Comparison of ENCODE assay signal across 8 cellular contexts in genomic region chr6:11732036-11732545, GRCh38. TPM values are rescaled to one million over a fixed set of nuclear protein-coding genes. Genes with fewer than 3 reads are reported as not detected.
DNase-seq lines count a peak whose midpoint lies in the region; ATAC-seq, FAIRE-seq and TF ChIP-seq lines count a peak whose summit lies in the region.

No MANE protein-coding gene starts in this region.

- CTCF ChIA-PET in PC-9 (lab: Charles Lee), result no interaction called here

- no peaks in the 10 kb centered on the region for H3K79me2 ChIP-seq in PC-9 (ENCODE audit: low read depth)

- peaks cover 14% of the 10 kb centered on the region for H3F3A ChIP-seq in PC-9 (ENCODE audit: insufficient read depth, low read depth)

- H3K4me1 ChIP-seq in aorta (ENCODE audit: control insufficient read depth in 1 of 2, insufficient read depth in 2 of 2, low read length in 2 of 2), result no peaks in the 10 kb centered on the region
- H3K4me1 ChIP-seq in PC-9 (replicated peaks; ENCODE audit: insufficient read depth), result peaks cover 17% of the 10 kb centered on the region

- H3K27me3 ChIP-seq in aorta (ENCODE audit: control insufficient read depth in 1 of 2, insufficient read depth in 2 of 2, low read length in 1 of 2) (no peaks in the 10 kb centered on the region), PC-9 (ENCODE audit: insufficient read depth, low read depth) (no peaks in the 10 kb centered on the region)

- H3K4me3 ChIP-seq in NB4 (ENCODE audit: low read depth, low read length) (peak overlapping the region; percentile 23), aorta (ENCODE audit: low read length in 2 of 2) (no peak overlapping the region), PC-9 (no peak overlapping the region)

- TF ChIP-seq POLR2A in GM12892 (IDR thresholded peaks at IDR 0.05; ENCODE audit: low read depth, low read length) (peak; percentile 55; the same call in 1 of the 2 replicates), NB4 (IDR thresholded peaks at IDR 0.05; ENCODE audit: extremely low read depth, insufficient read length) (no peak)

- intact Hi-C loops in aorta (cut with DNase I), result loop anchor here in 1 of 2 donors (5.0 kb wide), 1 partner anchor 35 kb away; no protein-coding TSS in a partner anchor
- intact Hi-C loops in PC-9 (cut with micrococcal nuclease; ENCODE audit: unreplicated experiment), result no loop called here

- no peaks in the 10 kb centered on the region for H3K36me3 ChIP-seq in aorta (ENCODE audit: control insufficient read depth in 1 of 2, insufficient read depth in 2 of 2, low read length in 1 of 2)
- H3K36me3 ChIP-seq in PC-9 (ENCODE audit: low read depth), result no peaks in the 10 kb centered on the region

- H3K36me3 Mint-ChIP-seq in naive B cell, result no peaks in the 10 kb centered on the region

- BruUV-seq in PC-9 (replicated peaks; lab: Mats Ljungman, UMichigan), result no TSS peak

- H3K9me3 Mint-ChIP-seq in naive B cell, result peaks cover 0 to 2% (median 0%) of the 10 kb centered on the region in 7 donors

- no peak overlapping the region for H3K27ac Mint-ChIP-seq in naive B cell

- DNase-seq in GM12892 (ENCODE audit: insufficient read length) (peak; percentile 42), NB4 (ENCODE audit: low read depth) (peak; percentile 100), anterior cingulate cortex (lab: John Stamatoyannopoulos, UW) (peak in 32 of 58 donors; percentile 7 to 73 (median 30)), naive B cell (peak; percentile 44), aorta (peak; percentile 90 to 93), foreskin melanocyte (no peak), PC-9 (no peak)

- FAIRE-seq in GM12892 (lab: Jason Lieb, UNC), result peak; percentile 90

- H4K20me1 ChIP-seq in PC-9 (ENCODE audit: insufficient read depth), result no peaks in the 10 kb centered on the region

- POLR2A ChIA-PET in PC-9 (lab: Charles Lee; ENCODE audit: unreplicated experiment), result interaction anchor here (0.6 kb wide), 1 partner anchor 46 kb away, joined by 3 read pairs; no protein-coding TSS in a partner anchor

- ATAC-seq in GM21786 (IDR thresholded peaks at IDR 0.05; ENCODE audit: unreplicated experiment) (peak; percentile 75), naive B cell (ENCODE audit: low read depth in 2 of 2) (peak; percentile 83 to 87), aorta (ENCODE audit: low FRiP score) (peak; percentile 88)

- peaks cover 20 to 38% (median 28%) of the 10 kb centered on the region in 3 donors for H3K27me3 Mint-ChIP-seq in naive B cell

- WGBS in aorta, 2 donors, result 4 to 14% methylated on average over 11 of the region's 11 CpGs

- peaks cover 11 to 20% (median 16%) of the 10 kb centered on the region in 3 donors for H3K4me1 Mint-ChIP-seq in naive B cell

- H3K4me2 ChIP-seq in PC-9, result no peak overlapping the region

- peak overlapping the region in 2 of 8 donors; percentile 11 to 12 for H3K4me3 Mint-ChIP-seq in naive B cell

- no peaks in the 10 kb centered on the region for H3K9me2 ChIP-seq in PC-9 (ENCODE audit: insufficient read depth)

- H3K27ac ChIP-seq in aorta (ENCODE audit: low read depth in 1 of 2, low read length in 2 of 2) (peak overlapping the region; percentile 80 to 87), PC-9 (no peak overlapping the region)

- no peak overlapping the region for H2AFZ ChIP-seq in PC-9

- H3K9me3 ChIP-seq in aorta (ENCODE audit: control insufficient read depth, low read length) (no peaks in the 10 kb centered on the region), PC-9 (ENCODE audit: insufficient read depth, low read depth) (no peaks in the 10 kb centered on the region)

- TF ChIP-seq CTCF in NB4 (IDR thresholded peaks at IDR 0.05; ENCODE audit: low read depth, low read length) (no peak), PC-9 (conservative IDR thresholded peaks at IDR 0.05) (no peak)

RNA-seq across cellular contexts. Expression of gene ADTRP, which starts 46.5 kb away (rescaled TPM):
- polyA plus RNA-seq in GM12892 (2012; ENCODE audit: missing spikeins), result 12.7 TPM
- polyA plus RNA-seq in naive B cell (ENCODE audit: low read depth in 6 of 6) (not detected), aorta (1 to 10 TPM in 1 of 2 donors, under 1 TPM in 1; 0.82 to 7.4 TPM)
- total RNA-seq in aorta (1 to 10 TPM; 1.2 TPM), PC-9 (2021) (4.1 and 7.9 TPM in 2 replicates)

Comparison
In these comparisons a context has a peak if more than half of its experiments do, and no peak if none do; other contexts are left out.
1. DNase-seq: peak in GM12892 (single experiment), NB4 (single experiment), anterior cingulate cortex (32 of 58), naive B cell (single experiment) and aorta (2 of 2); none in foreskin melanocyte (single experiment) and PC-9 (0 of 2).
2. Peak in every context shown above with its lines, with median percentiles within 50 percentile points of each other: ATAC-seq.